ENCODE assay signal across 16 cellular contexts in the genomic region with DNA sequence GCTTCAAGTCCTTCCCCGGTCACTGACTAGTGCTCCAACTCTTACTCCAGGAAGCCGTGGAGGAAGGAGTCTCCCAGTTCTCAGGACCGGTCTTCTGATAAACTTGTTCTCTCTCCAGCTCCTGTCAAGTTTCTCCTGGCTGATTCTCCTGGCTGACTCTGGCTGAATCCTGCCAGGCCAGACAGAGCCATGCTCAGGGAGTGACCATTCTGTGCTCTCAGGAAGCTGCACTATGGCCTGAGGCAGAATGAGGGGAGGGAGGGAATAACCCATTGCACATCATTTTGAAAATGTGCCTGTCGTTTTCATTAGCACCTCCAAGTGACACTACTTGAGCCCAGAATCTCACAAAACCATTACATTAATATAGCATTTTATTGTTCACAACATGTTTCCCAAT.
DNase-seq lines count a peak whose midpoint lies in the region; ATAC-seq lines count a peak whose summit lies in the region.
"Had no signal": no experiment of that assay in that cellular context is flagged by ENCODE, and none has a peak within 500 bp of the region (broad histone marks: within the 10 kb centered on the region; RNA-seq: fewer than 3 reads in every experiment).

No MANE protein-coding gene starts in this region.

- H3K9me3 Mint-ChIP-seq in activated CD4-positive, alpha-beta T cell treated with anti-CD3 and anti-CD28 coated beads, Interleukin-2, amount 10 ng/mL, durations not matched to agents 7 days and 5 days: peaks cover 13% of the 10 kb centered on the region
- H3K9me3 Mint-ChIP-seq in stimulated activated naive CD8-positive, alpha-beta T cell treated with anti-CD3 and anti-CD28 coated beads, Interleukin-15, amount 100 ng/mL, for 72 hours: peaks cover 19 to 23% of the 10 kb centered on the region in 2 donors
- peaks cover 50% of the 10 kb centered on the region for H3K9me3 Mint-ChIP-seq in activated T-helper 1 cell treated with anti-CD3 and anti-CD28 coated beads, Interleukin-12 subunit alpha, Interleukin-12 subunit beta, Interleukin-2, Interleukin-4 antibody, amounts not matched to agents 30 ng/mL and 10 ng/mL and 1 ng/mL, durations not matched to agents 14 hours and 24 hours and 36 hours
- peaks cover 2% of the 10 kb centered on the region for H3K9me3 Mint-ChIP-seq in stimulated activated effector memory CD8-positive, alpha-beta T cell treated with anti-CD3 and anti-CD28 coated beads, Interleukin-12 subunit alpha, Interleukin-12 subunit beta, amount 100 ng/mL, for 72 hours
- peaks cover 15% of the 10 kb centered on the region for H3K9me3 Mint-ChIP-seq in T-helper 2 cell treated with Interferon-gamma antibody and Interleukin-4, amounts not matched to agents 5 μg/mL and 100 μg/mL, for 36 hours

- CTCF ChIA-PET in activated CD4-positive, alpha-beta T cell treated with anti-CD3 and anti-CD28 coated beads, Interleukin-2, amount 10 ng/mL, durations not matched to agents 7 days and 5 days (lab: Charles Lee): interaction anchor here (0.5 to 1.7 kb wide), 4 partner anchors 10 to 695 kb away, joined by 3 to 6 read pairs (median 3); no protein-coding TSS in a partner anchor

- ATAC-seq in stimulated activated naive CD8-positive, alpha-beta T cell treated with anti-CD3 and anti-CD28 coated beads, Interleukin-15, amount 100 ng/mL, for 72 hours: no peak
- no peak for ATAC-seq in stimulated activated naive CD8-positive, alpha-beta T cell treated with anti-CD3 and anti-CD28 coated beads, Interleukin-15, Interleukin-2, amounts not matched to agents 100 U/mL and 50 U/mL, for 24 hours
- no peak for ATAC-seq in stimulated activated effector memory CD8-positive, alpha-beta T cell treated with anti-CD3 and anti-CD28 coated beads, Interleukin-12 subunit alpha, Interleukin-12 subunit beta, amount 100 ng/mL, for 72 hours
- ATAC-seq: GM12878 had no signal

- intact Hi-C loops in activated T-helper 1 cell treated with anti-CD3 and anti-CD28 coated beads, Interleukin-12 subunit alpha, Interleukin-12 subunit beta, Interleukin-2, Interleukin-4 antibody, amounts not matched to agents 30 ng/mL and 10 ng/mL and 1 ng/mL, durations not matched to agents 14 hours and 24 hours and 36 hours (cut with micrococcal nuclease): no loop called here

- no peak for DNase-seq in activated CD4-positive, alpha-beta T cell treated with anti-CD3 and anti-CD28 coated beads, Interleukin-2, amount 10 ng/mL, durations not matched to agents 7 days and 5 days
- no peak for DNase-seq in activated CD4-positive, alpha-beta T cell treated with anti-CD3 and anti-CD28 coated beads for 48 hours
- no peak for DNase-seq in stimulated activated naive CD8-positive, alpha-beta T cell treated with anti-CD3 and anti-CD28 coated beads, Interleukin-15, amount 100 ng/mL, for 72 hours
- DNase-seq in stimulated activated naive CD8-positive, alpha-beta T cell treated with anti-CD3 and anti-CD28 coated beads, Interleukin-15, Interleukin-2, amounts not matched to agents 100 U/mL and 50 U/mL, for 24 hours: no peak
- DNase-seq in activated T-helper 1 cell treated with anti-CD3 and anti-CD28 coated beads, Interleukin-12 subunit alpha, Interleukin-12 subunit beta, Interleukin-2, Interleukin-4 antibody, amounts not matched to agents 30 ng/mL and 10 ng/mL and 1 ng/mL, durations not matched to agents 14 hours and 24 hours and 36 hours (ENCODE audit: low spot score): no peak
- no peak for DNase-seq in stimulated activated effector memory CD8-positive, alpha-beta T cell treated with anti-CD3 and anti-CD28 coated beads, Interleukin-12 subunit alpha, Interleukin-12 subunit beta, amount 100 ng/mL, for 72 hours (ENCODE audit: low spot score in 2 of 2)
- DNase-seq in T-helper 2 cell treated with Interferon-gamma antibody and Interleukin-4, amounts not matched to agents 5 μg/mL and 100 μg/mL, for 36 hours (ENCODE audit: low spot score): no peak
- no peak for DNase-seq in SHP77 treated with DMSO at 0.1 percent for 48 hours (lab: John Stamatoyannopoulos, UW)
- DNase-seq: C1 segment of cervical spinal cord; Calu3; CD4-positive, alpha-beta T cell; DMS 273 treated with DMSO at 0.1 percent for 48 hours; HCEC 1CT; HFFc6 had no signal

- H3K27ac Mint-ChIP-seq in activated CD4-positive, alpha-beta T cell treated with anti-CD3 and anti-CD28 coated beads, Interleukin-2, amount 10 ng/mL, durations not matched to agents 7 days and 5 days: peak overlapping the region; percentile 6
- peak overlapping the region; percentile 38 to 43 for H3K27ac Mint-ChIP-seq in stimulated activated naive CD8-positive, alpha-beta T cell treated with anti-CD3 and anti-CD28 coated beads, Interleukin-15, amount 100 ng/mL, for 72 hours
- H3K27ac Mint-ChIP-seq in activated T-helper 1 cell treated with anti-CD3 and anti-CD28 coated beads, Interleukin-12 subunit alpha, Interleukin-12 subunit beta, Interleukin-2, Interleukin-4 antibody, amounts not matched to agents 30 ng/mL and 10 ng/mL and 1 ng/mL, durations not matched to agents 14 hours and 24 hours and 36 hours: peak overlapping the region; percentile 75
- H3K27ac Mint-ChIP-seq in stimulated activated effector memory CD8-positive, alpha-beta T cell treated with anti-CD3 and anti-CD28 coated beads, Interleukin-12 subunit alpha, Interleukin-12 subunit beta, amount 100 ng/mL, for 72 hours: peak overlapping the region; percentile 65
- H3K27ac Mint-ChIP-seq in T-helper 2 cell treated with Interferon-gamma antibody and Interleukin-4, amounts not matched to agents 5 μg/mL and 100 μg/mL, for 36 hours: no peak overlapping the region
- H3K27ac Mint-ChIP-seq: B cell; CD4-positive, alpha-beta T cell; HFFc6 had no signal

- H3K36me3 Mint-ChIP-seq in activated CD4-positive, alpha-beta T cell treated with anti-CD3 and anti-CD28 coated beads, Interleukin-2, amount 10 ng/mL, durations not matched to agents 7 days and 5 days (ENCODE audit: low read depth): peaks cover 1% of the 10 kb centered on the region
- peaks cover 29% of the 10 kb centered on the region for H3K36me3 Mint-ChIP-seq in activated T-helper 1 cell treated with anti-CD3 and anti-CD28 coated beads, Interleukin-12 subunit alpha, Interleukin-12 subunit beta, Interleukin-2, Interleukin-4 antibody, amounts not matched to agents 30 ng/mL and 10 ng/mL and 1 ng/mL, durations not matched to agents 14 hours and 24 hours and 36 hours (ENCODE audit: low read depth)
- no peaks in the 10 kb centered on the region for H3K36me3 Mint-ChIP-seq in stimulated activated effector memory CD8-positive, alpha-beta T cell treated with anti-CD3 and anti-CD28 coated beads, Interleukin-12 subunit alpha, Interleukin-12 subunit beta, amount 100 ng/mL, for 72 hours
- H3K36me3 Mint-ChIP-seq in T-helper 2 cell treated with Interferon-gamma antibody and Interleukin-4, amounts not matched to agents 5 μg/mL and 100 μg/mL, for 36 hours (ENCODE audit: low read depth): no peaks in the 10 kb centered on the region

- POLR2A ChIA-PET in activated CD4-positive, alpha-beta T cell treated with anti-CD3 and anti-CD28 coated beads, Interleukin-2, amount 10 ng/mL, durations not matched to agents 7 days and 5 days (lab: Charles Lee): no interaction called here

- H3K27me3 Mint-ChIP-seq in activated CD4-positive, alpha-beta T cell treated with anti-CD3 and anti-CD28 coated beads, Interleukin-2, amount 10 ng/mL, durations not matched to agents 7 days and 5 days: no peaks in the 10 kb centered on the region
- H3K27me3 Mint-ChIP-seq in stimulated activated naive CD8-positive, alpha-beta T cell treated with anti-CD3 and anti-CD28 coated beads, Interleukin-15, amount 100 ng/mL, for 72 hours: no peaks in the 10 kb centered on the region
- H3K27me3 Mint-ChIP-seq in activated T-helper 1 cell treated with anti-CD3 and anti-CD28 coated beads, Interleukin-12 subunit alpha, Interleukin-12 subunit beta, Interleukin-2, Interleukin-4 antibody, amounts not matched to agents 30 ng/mL and 10 ng/mL and 1 ng/mL, durations not matched to agents 14 hours and 24 hours and 36 hours (ENCODE audit: insufficient read depth): no peaks in the 10 kb centered on the region
- H3K27me3 Mint-ChIP-seq in T-helper 2 cell treated with Interferon-gamma antibody and Interleukin-4, amounts not matched to agents 5 μg/mL and 100 μg/mL, for 36 hours (ENCODE audit: low read depth): no peaks in the 10 kb centered on the region
- H3K27me3 Mint-ChIP-seq: B cell; CD4-positive, alpha-beta T cell had no signal

- H3K4me1 Mint-ChIP-seq in activated CD4-positive, alpha-beta T cell treated with anti-CD3 and anti-CD28 coated beads, Interleukin-2, amount 10 ng/mL, durations not matched to agents 7 days and 5 days: peaks cover 17% of the 10 kb centered on the region
- peaks cover 38% of the 10 kb centered on the region for H3K4me1 Mint-ChIP-seq in stimulated activated naive CD8-positive, alpha-beta T cell treated with anti-CD3 and anti-CD28 coated beads, Interleukin-15, amount 100 ng/mL, for 72 hours
- H3K4me1 Mint-ChIP-seq in activated T-helper 1 cell treated with anti-CD3 and anti-CD28 coated beads, Interleukin-12 subunit alpha, Interleukin-12 subunit beta, Interleukin-2, Interleukin-4 antibody, amounts not matched to agents 30 ng/mL and 10 ng/mL and 1 ng/mL, durations not matched to agents 14 hours and 24 hours and 36 hours (ENCODE audit: low read depth): peaks cover 64% of the 10 kb centered on the region
- peaks cover 50% of the 10 kb centered on the region for H3K4me1 Mint-ChIP-seq in stimulated activated effector memory CD8-positive, alpha-beta T cell treated with anti-CD3 and anti-CD28 coated beads, Interleukin-12 subunit alpha, Interleukin-12 subunit beta, amount 100 ng/mL, for 72 hours
- H3K4me1 Mint-ChIP-seq in T-helper 2 cell treated with Interferon-gamma antibody and Interleukin-4, amounts not matched to agents 5 μg/mL and 100 μg/mL, for 36 hours (ENCODE audit: low read depth): peaks cover 5% of the 10 kb centered on the region
- H3K4me1 Mint-ChIP-seq: B cell had no signal

- H3K4me3 Mint-ChIP-seq in activated CD4-positive, alpha-beta T cell treated with anti-CD3 and anti-CD28 coated beads, Interleukin-2, amount 10 ng/mL, durations not matched to agents 7 days and 5 days: no peak overlapping the region
- peak overlapping the region in 1 of 2 donors; percentile 21 for H3K4me3 Mint-ChIP-seq in stimulated activated naive CD8-positive, alpha-beta T cell treated with anti-CD3 and anti-CD28 coated beads, Interleukin-15, amount 100 ng/mL, for 72 hours
- H3K4me3 Mint-ChIP-seq in activated T-helper 1 cell treated with anti-CD3 and anti-CD28 coated beads, Interleukin-12 subunit alpha, Interleukin-12 subunit beta, Interleukin-2, Interleukin-4 antibody, amounts not matched to agents 30 ng/mL and 10 ng/mL and 1 ng/mL, durations not matched to agents 14 hours and 24 hours and 36 hours: peak overlapping the region; percentile 27
- H3K4me3 Mint-ChIP-seq in stimulated activated effector memory CD8-positive, alpha-beta T cell treated with anti-CD3 and anti-CD28 coated beads, Interleukin-12 subunit alpha, Interleukin-12 subunit beta, amount 100 ng/mL, for 72 hours: peak overlapping the region; percentile 36
- no peak overlapping the region for H3K4me3 Mint-ChIP-seq in T-helper 2 cell treated with Interferon-gamma antibody and Interleukin-4, amounts not matched to agents 5 μg/mL and 100 μg/mL, for 36 hours
- H3K4me3 Mint-ChIP-seq: B cell; CD4-positive, alpha-beta T cell; HFFc6 had no signal

Comparison
In these comparisons a context has a peak if more than half of its experiments do, and no peak if none do; other contexts are left out.
1. H3K4me3 Mint-ChIP-seq: peak in activated T-helper 1 cell treated with anti-CD3 and anti-CD28 coated beads, Interleukin-12 subunit alpha, Interleukin-12 subunit beta, Interleukin-2, Interleukin-4 antibody, amounts not matched to agents 30 ng/mL and 10 ng/mL and 1 ng/mL, durations not matched to agents 14 hours and 24 hours and 36 hours (single experiment) and stimulated activated effector memory CD8-positive, alpha-beta T cell treated with anti-CD3 and anti-CD28 coated beads, Interleukin-12 subunit alpha, Interleukin-12 subunit beta, amount 100 ng/mL, for 72 hours (single experiment); none in activated CD4-positive, alpha-beta T cell treated with anti-CD3 and anti-CD28 coated beads, Interleukin-2, amount 10 ng/mL, durations not matched to agents 7 days and 5 days (single experiment) and T-helper 2 cell treated with Interferon-gamma antibody and Interleukin-4, amounts not matched to agents 5 μg/mL and 100 μg/mL, for 36 hours (single experiment).